In the genomic region with DNA sequence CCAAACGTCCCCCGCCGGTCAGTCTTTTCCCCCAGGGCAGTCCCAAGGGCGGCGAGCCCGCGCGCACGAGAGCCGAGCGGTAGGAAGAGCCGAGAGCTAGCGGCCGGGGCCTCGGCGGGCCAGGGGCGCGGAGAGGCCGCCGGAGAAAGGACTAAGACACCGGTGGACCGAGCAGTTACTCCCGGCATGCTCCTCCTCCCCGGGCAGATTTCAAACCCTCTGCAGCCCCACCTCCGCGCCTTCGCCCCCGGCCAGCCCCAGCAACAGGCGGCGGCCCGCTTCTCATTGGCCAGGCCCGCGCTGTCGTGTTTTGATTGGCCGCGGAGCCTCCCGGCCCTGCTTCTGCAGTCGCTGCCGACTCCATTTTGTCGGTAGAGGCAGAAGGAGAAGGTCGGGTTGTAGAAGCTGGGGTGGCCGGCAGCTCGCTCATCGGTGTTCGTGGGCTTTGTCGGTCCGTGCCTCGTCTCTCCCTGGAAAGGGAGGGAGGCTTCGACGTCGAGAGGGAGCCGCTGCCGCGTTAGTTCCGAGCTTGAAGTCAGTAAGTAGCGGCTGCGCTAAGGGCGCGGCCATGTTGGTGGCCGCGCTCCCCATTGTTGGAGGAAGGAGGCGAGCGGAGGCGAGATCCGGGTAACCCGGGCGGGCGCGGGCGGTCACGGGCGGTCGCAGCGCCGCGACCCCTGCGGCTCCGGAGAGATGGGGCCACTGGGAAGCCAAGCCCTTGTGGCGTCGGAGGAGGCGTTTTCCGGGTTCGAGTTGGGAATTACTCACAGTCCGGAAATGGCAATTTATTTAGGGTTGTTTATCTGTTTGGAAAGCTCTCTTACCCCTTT, we compare ENCODE assay signal across 1 cellular context.
TF ChIP-seq lines count a peak whose summit lies in the region.

A gene with protein sequence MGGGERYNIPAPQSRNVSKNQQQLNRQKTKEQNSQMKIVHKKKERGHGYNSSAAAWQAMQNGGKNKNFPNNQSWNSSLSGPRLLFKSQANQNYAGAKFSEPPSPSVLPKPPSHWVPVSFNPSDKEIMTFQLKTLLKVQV (plus strand): TSS at position 368 of the 830 bp plus-strand sequence. CDS start 1,630 bp downstream, outside the sequence.

TF ChIP-seq in GM23338, 12 proteins besides CTCF, POLR2A, EP300 and RAD21 (continued from another document):
- no peak for TF ChIP-seq NANOG (IDR thresholded peaks at IDR 0.05; ENCODE audit: borderline replicate concordance)
- TF ChIP-seq, protein P1, sequence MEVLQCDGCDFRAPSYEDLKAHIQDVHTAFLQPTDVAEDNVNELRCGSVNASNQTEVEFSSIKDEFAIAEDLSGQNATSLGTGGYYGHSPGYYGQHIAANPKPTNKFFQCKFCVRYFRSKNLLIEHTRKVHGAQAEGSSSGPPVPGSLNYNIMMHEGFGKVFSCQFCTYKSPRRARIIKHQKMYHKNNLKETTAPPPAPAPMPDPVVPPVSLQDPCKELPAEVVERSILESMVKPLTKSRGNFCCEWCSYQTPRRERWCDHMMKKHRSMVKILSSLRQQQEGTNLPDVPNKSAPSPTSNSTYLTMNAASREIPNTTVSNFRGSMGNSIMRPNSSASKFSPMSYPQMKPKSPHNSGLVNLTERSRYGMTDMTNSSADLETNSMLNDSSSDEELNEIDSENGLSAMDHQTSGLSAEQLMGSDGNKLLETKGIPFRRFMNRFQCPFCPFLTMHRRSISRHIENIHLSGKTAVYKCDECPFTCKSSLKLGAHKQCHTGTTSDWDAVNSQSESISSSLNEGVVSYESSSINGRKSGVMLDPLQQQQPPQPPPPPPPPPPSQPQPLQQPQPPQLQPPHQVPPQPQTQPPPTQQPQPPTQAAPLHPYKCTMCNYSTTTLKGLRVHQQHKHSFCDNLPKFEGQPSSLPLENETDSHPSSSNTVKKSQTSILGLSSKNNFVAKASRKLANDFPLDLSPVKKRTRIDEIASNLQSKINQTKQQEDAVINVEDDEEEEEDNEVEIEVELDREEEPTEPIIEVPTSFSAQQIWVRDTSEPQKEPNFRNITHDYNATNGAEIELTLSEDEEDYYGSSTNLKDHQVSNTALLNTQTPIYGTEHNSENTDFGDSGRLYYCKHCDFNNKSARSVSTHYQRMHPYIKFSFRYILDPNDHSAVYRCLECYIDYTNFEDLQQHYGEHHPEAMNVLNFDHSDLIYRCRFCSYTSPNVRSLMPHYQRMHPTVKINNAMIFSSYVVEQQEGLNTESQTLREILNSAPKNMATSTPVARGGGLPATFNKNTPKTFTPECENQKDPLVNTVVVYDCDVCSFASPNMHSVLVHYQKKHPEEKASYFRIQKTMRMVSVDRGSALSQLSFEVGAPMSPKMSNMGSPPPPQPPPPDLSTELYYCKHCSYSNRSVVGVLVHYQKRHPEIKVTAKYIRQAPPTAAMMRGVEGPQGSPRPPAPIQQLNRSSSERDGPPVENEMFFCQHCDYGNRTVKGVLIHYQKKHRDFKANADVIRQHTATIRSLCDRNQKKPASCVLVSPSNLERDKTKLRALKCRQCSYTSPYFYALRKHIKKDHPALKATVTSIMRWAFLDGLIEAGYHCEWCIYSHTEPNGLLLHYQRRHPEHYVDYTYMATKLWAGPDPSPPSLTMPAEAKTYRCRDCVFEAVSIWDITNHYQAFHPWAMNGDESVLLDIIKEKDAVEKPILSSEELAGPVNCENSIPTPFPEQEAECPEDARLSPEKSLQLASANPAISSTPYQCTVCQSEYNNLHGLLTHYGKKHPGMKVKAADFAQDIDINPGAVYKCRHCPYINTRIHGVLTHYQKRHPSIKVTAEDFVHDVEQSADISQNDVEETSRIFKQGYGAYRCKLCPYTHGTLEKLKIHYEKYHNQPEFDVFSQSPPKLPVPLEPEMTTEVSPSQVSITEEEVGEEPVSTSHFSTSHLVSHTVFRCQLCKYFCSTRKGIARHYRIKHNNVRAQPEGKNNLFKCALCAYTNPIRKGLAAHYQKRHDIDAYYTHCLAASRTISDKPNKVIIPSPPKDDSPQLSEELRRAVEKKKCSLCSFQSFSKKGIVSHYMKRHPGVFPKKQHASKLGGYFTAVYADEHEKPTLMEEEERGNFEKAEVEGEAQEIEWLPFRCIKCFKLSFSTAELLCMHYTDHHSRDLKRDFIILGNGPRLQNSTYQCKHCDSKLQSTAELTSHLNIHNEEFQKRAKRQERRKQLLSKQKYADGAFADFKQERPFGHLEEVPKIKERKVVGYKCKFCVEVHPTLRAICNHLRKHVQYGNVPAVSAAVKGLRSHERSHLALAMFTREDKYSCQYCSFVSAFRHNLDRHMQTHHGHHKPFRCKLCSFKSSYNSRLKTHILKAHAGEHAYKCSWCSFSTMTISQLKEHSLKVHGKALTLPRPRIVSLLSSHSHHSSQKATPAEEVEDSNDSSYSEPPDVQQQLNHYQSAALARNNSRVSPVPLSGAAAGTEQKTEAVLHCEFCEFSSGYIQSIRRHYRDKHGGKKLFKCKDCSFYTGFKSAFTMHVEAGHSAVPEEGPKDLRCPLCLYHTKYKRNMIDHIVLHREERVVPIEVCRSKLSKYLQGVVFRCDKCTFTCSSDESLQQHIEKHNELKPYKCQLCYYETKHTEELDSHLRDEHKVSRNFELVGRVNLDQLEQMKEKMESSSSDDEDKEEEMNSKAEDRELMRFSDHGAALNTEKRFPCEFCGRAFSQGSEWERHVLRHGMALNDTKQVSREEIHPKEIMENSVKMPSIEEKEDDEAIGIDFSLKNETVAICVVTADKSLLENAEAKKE (CRISPR knock-in tag; IDR thresholded peaks at IDR 0.05), result no peak
